28 cellular contexts compared by ENCODE assay signal in genomic region chr2:16151281-16151570, GRCh38.
"Had no signal": no experiment of that assay in that cellular context is flagged by ENCODE, and none has a peak within 500 bp of the region (broad histone marks: within the 10 kb centered on the region; RNA-seq: fewer than 3 reads in every experiment).

No MANE protein-coding gene starts in this region.

- H3K9me3 ChIP-seq: body of pancreas, gastrocnemius medialis had no signal

- H3K4me1 Mint-ChIP-seq: activated B cell treated with CpG ODN at 0.5 μM for 24 hours; activated CD4-positive, alpha-beta memory T cell treated with anti-CD3 and anti-CD28 coated beads, Interleukin-2, amount 10 ng/mL, durations not matched to agents 7 days and 5 days; activated naive CD4-positive, alpha-beta T cell treated with anti-CD3 and anti-CD28 coated beads, Interleukin-2, amount 10 ng/mL, durations not matched to agents 7 days and 5 days; activated naive CD8-positive, alpha-beta T cell treated with anti-CD3 and anti-CD28 coated beads, Interleukin-2, amount 10 ng/mL, durations not matched to agents 7 days and 5 days; T-helper 17 cell had no signal

- ATAC-seq: activated CD4-positive, CD25-positive, alpha-beta regulatory T cell treated with anti-CD3 and anti-CD28 coated beads, Interleukin-2, amount 50 U/mL, for 24 hours; activated naive CD4-positive, alpha-beta T cell treated with anti-CD3 and anti-CD28 coated beads, Interleukin-2, amount 50 U/mL, for 72 hours; activated T-cell treated with anti-CD3 and anti-CD28 coated beads, Interleukin-2, amount 50 U/mL, for 72 hours; body of pancreas; esophagus mucosa; foreskin keratinocyte; gastrocnemius medialis; T-helper 17 cell had no signal

- H3K4me3 ChIP-seq: body of pancreas, gastrocnemius medialis had no signal

- H3K36me3 Mint-ChIP-seq: activated naive CD4-positive, alpha-beta T cell treated with anti-CD3 and anti-CD28 coated beads, Interleukin-2, amount 10 ng/mL, durations not matched to agents 7 days and 5 days; activated naive CD4-positive, alpha-beta T cell treated with anti-CD3 and anti-CD28 coated beads, Interleukin-2, amount 50 U/mL, for 72 hours; activated naive CD8-positive, alpha-beta T cell treated with anti-CD3 and anti-CD28 coated beads, Interleukin-2, amount 10 ng/mL, durations not matched to agents 7 days and 5 days had no signal

- H3K27me3 Mint-ChIP-seq: activated CD4-positive, alpha-beta memory T cell treated with anti-CD3 and anti-CD28 coated beads, Interleukin-2, amount 10 ng/mL, durations not matched to agents 7 days and 5 days; activated naive CD4-positive, alpha-beta T cell treated with anti-CD3 and anti-CD28 coated beads, Interleukin-2, amount 10 ng/mL, durations not matched to agents 7 days and 5 days; activated naive CD8-positive, alpha-beta T cell treated with anti-CD3 and anti-CD28 coated beads, Interleukin-2, amount 10 ng/mL, durations not matched to agents 7 days and 5 days had no signal

- H3K36me3 ChIP-seq: gastrocnemius medialis, WERI-Rb-1 had no signal

- H3K27ac ChIP-seq: body of pancreas, foreskin keratinocyte, gastrocnemius medialis, WERI-Rb-1 had no signal

- H3K27me3 ChIP-seq: body of pancreas, foreskin keratinocyte, gastrocnemius medialis had no signal

- H3K27ac Mint-ChIP-seq: activated B cell treated with CpG ODN at 0.5 μM for 24 hours; activated CD4-positive, alpha-beta memory T cell treated with anti-CD3 and anti-CD28 coated beads, Interleukin-2, amount 10 ng/mL, durations not matched to agents 7 days and 5 days; activated naive CD4-positive, alpha-beta T cell treated with anti-CD3 and anti-CD28 coated beads, Interleukin-2, amount 10 ng/mL, durations not matched to agents 7 days and 5 days; activated naive CD4-positive, alpha-beta T cell treated with anti-CD3 and anti-CD28 coated beads, Interleukin-2, amount 50 U/mL, for 72 hours; activated naive CD8-positive, alpha-beta T cell treated with anti-CD3 and anti-CD28 coated beads, Interleukin-2, amount 10 ng/mL, durations not matched to agents 7 days and 5 days; activated T-cell treated with anti-CD3 and anti-CD28 coated beads, Interleukin-2, amount 50 U/mL, for 24 hours; activated T-cell treated with anti-CD3 and anti-CD28 coated beads, Interleukin-2, amount 50 U/mL, for 72 hours; endodermal cell; T-helper 17 cell; T-helper 2 cell treated with Interferon-gamma antibody and Interleukin-4, amounts not matched to agents 5 μg/mL and 100 μg/mL, for 36 hours had no signal

- H3K4me1 ChIP-seq: body of pancreas, foreskin keratinocyte, gastrocnemius medialis had no signal

- DNase-seq: activated B cell treated with CpG ODN at 0.5 μM for 24 hours; activated CD4-positive, alpha-beta memory T cell treated with anti-CD3 and anti-CD28 coated beads, Interleukin-2, amount 10 ng/mL, durations not matched to agents 7 days and 5 days; activated CD4-positive, alpha-beta T cell treated with anti-CD3 and anti-CD28 coated beads for 48 hours; activated CD8-positive, alpha-beta memory T cell treated with anti-CD3 and anti-CD28 coated beads, Interleukin-2, amount 50 U/mL, for 48 hours; activated gamma-delta T cell; activated naive CD4-positive, alpha-beta T cell; activated naive CD4-positive, alpha-beta T cell treated with anti-CD3 and anti-CD28 coated beads, Interleukin-2, amount 10 ng/mL, durations not matched to agents 7 days and 5 days; activated naive CD8-positive, alpha-beta T cell treated with anti-CD3 and anti-CD28 coated beads, Interleukin-2, amount 10 ng/mL, durations not matched to agents 7 days and 5 days; activated T-cell treated with anti-CD3 and anti-CD28 coated beads for 4 hours; activated T-cell treated with anti-CD3 and anti-CD28 coated beads, Interleukin-2, amount 50 U/mL, for 24 hours; activated T-cell treated with anti-CD3 and anti-CD28 coated beads, Interleukin-2, amount 50 U/mL, for 72 hours; amniotic stem cell; aorta; body of pancreas; caudate nucleus; effector memory CD4-positive, alpha-beta T cell; endodermal cell; foreskin keratinocyte; gastrocnemius medialis; glutamatergic neuron; T-helper 1 cell; T-helper 17 cell; T1000; WERI-Rb-1 had no signal

- H3K4me3 Mint-ChIP-seq: activated B cell treated with CpG ODN at 0.5 μM for 24 hours; activated CD4-positive, alpha-beta memory T cell treated with anti-CD3 and anti-CD28 coated beads, Interleukin-2, amount 10 ng/mL, durations not matched to agents 7 days and 5 days; activated naive CD4-positive, alpha-beta T cell treated with anti-CD3 and anti-CD28 coated beads, Interleukin-2, amount 10 ng/mL, durations not matched to agents 7 days and 5 days; activated naive CD8-positive, alpha-beta T cell treated with anti-CD3 and anti-CD28 coated beads, Interleukin-2, amount 10 ng/mL, durations not matched to agents 7 days and 5 days; activated T-cell treated with anti-CD3 and anti-CD28 coated beads, Interleukin-2, amount 50 U/mL, for 24 hours; activated T-cell treated with anti-CD3 and anti-CD28 coated beads, Interleukin-2, amount 50 U/mL, for 72 hours; endodermal cell; T-helper 17 cell; T-helper 2 cell treated with Interferon-gamma antibody and Interleukin-4, amounts not matched to agents 5 μg/mL and 100 μg/mL, for 36 hours had no signal

- H3K9me3 Mint-ChIP-seq: activated B cell treated with CpG ODN at 0.5 μM for 24 hours; activated CD4-positive, alpha-beta memory T cell treated with anti-CD3 and anti-CD28 coated beads, Interleukin-2, amount 10 ng/mL, durations not matched to agents 7 days and 5 days; activated naive CD4-positive, alpha-beta T cell treated with anti-CD3 and anti-CD28 coated beads, Interleukin-2, amount 10 ng/mL, durations not matched to agents 7 days and 5 days; activated naive CD8-positive, alpha-beta T cell treated with anti-CD3 and anti-CD28 coated beads, Interleukin-2, amount 10 ng/mL, durations not matched to agents 7 days and 5 days; activated T-cell treated with anti-CD3 and anti-CD28 coated beads, Interleukin-2, amount 50 U/mL, for 24 hours; activated T-cell treated with anti-CD3 and anti-CD28 coated beads, Interleukin-2, amount 50 U/mL, for 72 hours; endodermal cell; T-helper 2 cell treated with Interferon-gamma antibody and Interleukin-4, amounts not matched to agents 5 μg/mL and 100 μg/mL, for 36 hours had no signal
